In the genomic region with DNA sequence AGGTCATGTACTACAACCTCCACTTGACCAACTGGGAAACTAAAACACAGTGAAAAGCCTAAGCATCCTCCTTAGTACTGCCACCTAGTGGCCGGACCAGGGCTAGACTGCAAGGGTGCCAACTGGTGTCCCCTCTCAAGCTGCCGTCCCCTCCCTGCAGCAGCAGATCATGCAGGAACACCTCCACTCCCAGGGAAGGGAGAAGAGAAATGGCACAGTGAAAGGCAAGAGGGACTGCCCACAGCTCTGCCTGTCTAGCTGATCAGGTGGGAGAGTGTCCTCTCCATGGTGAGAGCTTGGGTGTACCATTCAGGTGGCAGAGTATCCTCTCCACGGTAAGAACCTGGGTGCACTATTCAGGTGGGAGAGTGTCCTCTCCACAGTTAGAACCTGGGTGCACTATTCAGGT, we compare ENCODE assay signal across 8 cellular contexts.
DNase-seq lines count a peak whose midpoint lies in the region; ATAC-seq and TF ChIP-seq lines count a peak whose summit lies in the region.

No MANE protein-coding gene starts in this region.

- H3K4me3 Mint-ChIP-seq in Caco-2 (ENCODE audit: unreplicated experiment) (no peak overlapping the region), endodermal cell (no peak overlapping the region)
- H3K4me3 Mint-ChIP-seq in activated CD4-positive, alpha-beta memory T cell treated with anti-CD3 and anti-CD28 coated beads, Interleukin-2, amount 10 ng/mL, durations not matched to agents 7 days and 5 days: no peak overlapping the region

- H3K27ac ChIP-seq in endodermal cell (ENCODE audit: low read depth, low read length) (no peak overlapping the region), neural cell (ENCODE audit: low read length) (no peak overlapping the region), substantia nigra (ENCODE audit: low read depth, low read length, poor library complexity, severe bottlenecking) (no peak overlapping the region)

- POLR2A ChIA-PET in Caco-2 (lab: Charles Lee): no interaction called here
- POLR2A ChIA-PET in activated CD4-positive, alpha-beta memory T cell treated with anti-CD3 and anti-CD28 coated beads, Interleukin-2, amount 10 ng/mL, durations not matched to agents 7 days and 5 days (lab: Charles Lee): interaction anchor here (0.7 to 1.5 kb wide), 7 partner anchors 63 to 349 kb away, joined by 3 to 12 read pairs (median 3); a partner anchor contains a TSS

- H3K9me3 Mint-ChIP-seq in Caco-2 (ENCODE audit: unreplicated experiment) (no peaks in the 10 kb centered on the region), endodermal cell (no peaks in the 10 kb centered on the region)
- no peaks in the 10 kb centered on the region for H3K9me3 Mint-ChIP-seq in activated CD4-positive, alpha-beta memory T cell treated with anti-CD3 and anti-CD28 coated beads, Interleukin-2, amount 10 ng/mL, durations not matched to agents 7 days and 5 days

- H3K4me3 ChIP-seq in Caco-2 (ENCODE audit: low read depth, low read length) (no peak overlapping the region), endodermal cell (ENCODE audit: low read length) (no peak overlapping the region), neural cell (ENCODE audit: low read length) (no peak overlapping the region)

- H3K27me3 ChIP-seq in Caco-2 (replicated peaks; ENCODE audit: control insufficient read depth, insufficient read depth, low read length): no peaks in the 10 kb centered on the region
- no peaks in the 10 kb centered on the region for H3K27me3 ChIP-seq in endodermal cell (ENCODE audit: control insufficient read depth, insufficient read depth, low read length, poor library complexity, severe bottlenecking)
- no peaks in the 10 kb centered on the region for H3K27me3 ChIP-seq in neural cell (ENCODE audit: insufficient read depth, low read depth, low read length)

- no TSS peak for BruUV-seq in Caco-2 (replicated peaks; lab: Mats Ljungman, UMichigan)

- H3K79me2 ChIP-seq in neural cell (replicated peaks; ENCODE audit: insufficient read depth, low read length): peaks cover 3% of the 10 kb centered on the region

- no peak for TF ChIP-seq EP300 in neural cell (conservative IDR thresholded peaks at IDR 0.05; ENCODE audit: poor library complexity, severe bottlenecking)

- intact Hi-C loops in Caco-2 (cut with micrococcal nuclease; ENCODE audit: unreplicated experiment): no loop called here

- H2AFZ ChIP-seq in neural cell (ENCODE audit: low read depth, low read length): no peak overlapping the region

- H3K36me3 Mint-ChIP-seq in Caco-2 (ENCODE audit: insufficient read depth, unreplicated experiment): peaks cover 5% of the 10 kb centered on the region
- peaks cover 11% of the 10 kb centered on the region for H3K36me3 Mint-ChIP-seq in activated CD4-positive, alpha-beta memory T cell treated with anti-CD3 and anti-CD28 coated beads, Interleukin-2, amount 10 ng/mL, durations not matched to agents 7 days and 5 days (ENCODE audit: low read depth)
- no peaks in the 10 kb centered on the region for H3K36me3 Mint-ChIP-seq in endodermal cell (ENCODE audit: low read depth)

- 60 to 88% methylated on average over 1 to 3 of the region's 3 CpGs for WGBS in endodermal cell (ENCODE audit: insufficient coverage in 1 of 2, insufficient read length in 1 of 2), 2 experiments

- H3K27ac Mint-ChIP-seq in Caco-2 (ENCODE audit: unreplicated experiment) (no peak overlapping the region), endodermal cell (no peak overlapping the region)
- peak overlapping the region; percentile 37 for H3K27ac Mint-ChIP-seq in activated CD4-positive, alpha-beta memory T cell treated with anti-CD3 and anti-CD28 coated beads, Interleukin-2, amount 10 ng/mL, durations not matched to agents 7 days and 5 days

- no peak for TF ChIP-seq RAD21 in neural cell (conservative IDR thresholded peaks at IDR 0.05)

- H3K9me2 ChIP-seq in neural cell (ENCODE audit: insufficient read depth, low read length): no peaks in the 10 kb centered on the region

- peak; percentile 62 to 73 for DNase-seq in Caco-2
- DNase-seq in NCI-H2081 treated with DMSO at 0.1 percent for 48 hours (lab: John Stamatoyannopoulos, UW): peak; percentile 3
- DNase-seq in activated CD4-positive, alpha-beta memory T cell treated with anti-CD3 and anti-CD28 coated beads, Interleukin-2, amount 10 ng/mL, durations not matched to agents 7 days and 5 days: peak; percentile 70
- DNase-seq in endodermal cell: peak; percentile 95
- peak in 39 of 49 donors; percentile 3 to 71 (median 30) for DNase-seq in substantia nigra (lab: John Stamatoyannopoulos, UW)
- DNase-seq in NCI-H2107 (lab: John Stamatoyannopoulos, UW): no peak

- no peaks in the 10 kb centered on the region for H4K20me1 ChIP-seq in neural cell (ENCODE audit: insufficient read depth)

- TF ChIP-seq CTCF in Caco-2 (IDR thresholded peaks at IDR 0.05; ENCODE audit: insufficient read depth in 1 of 2, low read depth in 1 of 2, low read length in 1 of 2, severe bottlenecking in 1 of 2, unreplicated experiment in 1 of 2) (peak; percentile 70 to 71), endodermal cell (conservative IDR thresholded peaks at IDR 0.05) (peak; percentile 94), neural cell (IDR thresholded peaks at IDR 0.05; ENCODE audit: poor library complexity, severe bottlenecking) (peak; percentile 41)

- no peak overlapping the region for H3K9ac ChIP-seq in endodermal cell (ENCODE audit: extremely low read depth, low read length, poor library complexity, severe bottlenecking)
- H3K9ac ChIP-seq in neural cell (ENCODE audit: low read length): no peak overlapping the region

- peak; percentile 58 for ATAC-seq in GM21381 (IDR thresholded peaks at IDR 0.05; ENCODE audit: unreplicated experiment)

- H3K9me3 ChIP-seq in Caco-2: no peaks in the 10 kb centered on the region
- H3K9me3 ChIP-seq in endodermal cell (ENCODE audit: control insufficient read depth, low read length): no peaks in the 10 kb centered on the region
- H3K9me3 ChIP-seq in neural cell (ENCODE audit: low read length): no peaks in the 10 kb centered on the region

- H3K27me3 Mint-ChIP-seq in Caco-2 (ENCODE audit: insufficient read depth, unreplicated experiment) (no peaks in the 10 kb centered on the region), endodermal cell (ENCODE audit: insufficient read depth) (no peaks in the 10 kb centered on the region)
- no peaks in the 10 kb centered on the region for H3K27me3 Mint-ChIP-seq in activated CD4-positive, alpha-beta memory T cell treated with anti-CD3 and anti-CD28 coated beads, Interleukin-2, amount 10 ng/mL, durations not matched to agents 7 days and 5 days

- no peak overlapping the region for H3K4me2 ChIP-seq in neural cell (ENCODE audit: low read length)

- H3K36me3 ChIP-seq in Caco-2 (ENCODE audit: control insufficient read depth, insufficient read depth, low read length): no peaks in the 10 kb centered on the region
- H3K36me3 ChIP-seq in endodermal cell (ENCODE audit: control insufficient read depth, insufficient read depth, low read length): no peaks in the 10 kb centered on the region
- no peaks in the 10 kb centered on the region for H3K36me3 ChIP-seq in neural cell (ENCODE audit: insufficient read depth, low read length)

- H3K4me1 Mint-ChIP-seq in Caco-2 (ENCODE audit: low read depth, unreplicated experiment): peaks cover 42% of the 10 kb centered on the region
- peaks cover 42% of the 10 kb centered on the region for H3K4me1 Mint-ChIP-seq in activated CD4-positive, alpha-beta memory T cell treated with anti-CD3 and anti-CD28 coated beads, Interleukin-2, amount 10 ng/mL, durations not matched to agents 7 days and 5 days
- peaks cover 25% of the 10 kb centered on the region for H3K4me1 Mint-ChIP-seq in endodermal cell

- H3K4me1 ChIP-seq in Caco-2 (peaks cover 38% of the 10 kb centered on the region), endodermal cell (ENCODE audit: control insufficient read depth, insufficient read depth, low read length) (peaks cover 6% of the 10 kb centered on the region)

- no peaks in the 10 kb centered on the region for H3F3A ChIP-seq in neural cell (ENCODE audit: insufficient read depth, low read length, poor library complexity, severe bottlenecking)

- CTCF ChIA-PET in Caco-2 (lab: Charles Lee): interaction anchor here (0.5 to 1.7 kb wide), 9 partner anchors 14 to 184 kb away, joined by 3 to 8 read pairs (median 3); no protein-coding TSS in a partner anchor
- CTCF ChIA-PET in activated CD4-positive, alpha-beta memory T cell treated with anti-CD3 and anti-CD28 coated beads, Interleukin-2, amount 10 ng/mL, durations not matched to agents 7 days and 5 days (lab: Charles Lee): interaction anchor here (0.7 to 3.6 kb wide), 54 partner anchors 9 to 282 kb away, joined by 3 to 50 read pairs (median 7); a partner anchor contains a TSS

TF ChIP-seq in neural cell, 6 proteins besides CTCF, POLR2A, EP300 and RAD21:
- TF ChIP-seq, protein P1, sequence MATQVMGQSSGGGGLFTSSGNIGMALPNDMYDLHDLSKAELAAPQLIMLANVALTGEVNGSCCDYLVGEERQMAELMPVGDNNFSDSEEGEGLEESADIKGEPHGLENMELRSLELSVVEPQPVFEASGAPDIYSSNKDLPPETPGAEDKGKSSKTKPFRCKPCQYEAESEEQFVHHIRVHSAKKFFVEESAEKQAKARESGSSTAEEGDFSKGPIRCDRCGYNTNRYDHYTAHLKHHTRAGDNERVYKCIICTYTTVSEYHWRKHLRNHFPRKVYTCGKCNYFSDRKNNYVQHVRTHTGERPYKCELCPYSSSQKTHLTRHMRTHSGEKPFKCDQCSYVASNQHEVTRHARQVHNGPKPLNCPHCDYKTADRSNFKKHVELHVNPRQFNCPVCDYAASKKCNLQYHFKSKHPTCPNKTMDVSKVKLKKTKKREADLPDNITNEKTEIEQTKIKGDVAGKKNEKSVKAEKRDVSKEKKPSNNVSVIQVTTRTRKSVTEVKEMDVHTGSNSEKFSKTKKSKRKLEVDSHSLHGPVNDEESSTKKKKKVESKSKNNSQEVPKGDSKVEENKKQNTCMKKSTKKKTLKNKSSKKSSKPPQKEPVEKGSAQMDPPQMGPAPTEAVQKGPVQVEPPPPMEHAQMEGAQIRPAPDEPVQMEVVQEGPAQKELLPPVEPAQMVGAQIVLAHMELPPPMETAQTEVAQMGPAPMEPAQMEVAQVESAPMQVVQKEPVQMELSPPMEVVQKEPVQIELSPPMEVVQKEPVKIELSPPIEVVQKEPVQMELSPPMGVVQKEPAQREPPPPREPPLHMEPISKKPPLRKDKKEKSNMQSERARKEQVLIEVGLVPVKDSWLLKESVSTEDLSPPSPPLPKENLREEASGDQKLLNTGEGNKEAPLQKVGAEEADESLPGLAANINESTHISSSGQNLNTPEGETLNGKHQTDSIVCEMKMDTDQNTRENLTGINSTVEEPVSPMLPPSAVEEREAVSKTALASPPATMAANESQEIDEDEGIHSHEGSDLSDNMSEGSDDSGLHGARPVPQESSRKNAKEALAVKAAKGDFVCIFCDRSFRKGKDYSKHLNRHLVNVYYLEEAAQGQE (IDR thresholded peaks at IDR 0.05; ENCODE audit: borderline replicate concordance): no peak
- TF ChIP-seq POLR2AphosphoS5 (IDR thresholded peaks at IDR 0.05) (no peak), EZH2 (IDR thresholded peaks at IDR 0.05; ENCODE audit: borderline replicate concordance, insufficient read depth, low read length, poor library complexity, severe bottlenecking) (no peak), TAF1 (IDR thresholded peaks at IDR 0.05; ENCODE audit: low read depth) (no peak), MXI1 (conservative IDR thresholded peaks at IDR 0.05; ENCODE audit: poor library complexity, severe bottlenecking) (no peak), SMC3 (conservative IDR thresholded peaks at IDR 0.05; ENCODE audit: poor library complexity) (no peak)

Comparison
In these comparisons a context has a peak if more than half of its experiments do, and no peak if none do; other contexts are left out.
1. CTCF ChIP-seq: peak in every context shown above with its lines; median percentile 94 in endodermal cell; 70 in Caco-2; 41 in neural cell.